ENCODE assay signal across 1 cellular context in the genomic region with DNA sequence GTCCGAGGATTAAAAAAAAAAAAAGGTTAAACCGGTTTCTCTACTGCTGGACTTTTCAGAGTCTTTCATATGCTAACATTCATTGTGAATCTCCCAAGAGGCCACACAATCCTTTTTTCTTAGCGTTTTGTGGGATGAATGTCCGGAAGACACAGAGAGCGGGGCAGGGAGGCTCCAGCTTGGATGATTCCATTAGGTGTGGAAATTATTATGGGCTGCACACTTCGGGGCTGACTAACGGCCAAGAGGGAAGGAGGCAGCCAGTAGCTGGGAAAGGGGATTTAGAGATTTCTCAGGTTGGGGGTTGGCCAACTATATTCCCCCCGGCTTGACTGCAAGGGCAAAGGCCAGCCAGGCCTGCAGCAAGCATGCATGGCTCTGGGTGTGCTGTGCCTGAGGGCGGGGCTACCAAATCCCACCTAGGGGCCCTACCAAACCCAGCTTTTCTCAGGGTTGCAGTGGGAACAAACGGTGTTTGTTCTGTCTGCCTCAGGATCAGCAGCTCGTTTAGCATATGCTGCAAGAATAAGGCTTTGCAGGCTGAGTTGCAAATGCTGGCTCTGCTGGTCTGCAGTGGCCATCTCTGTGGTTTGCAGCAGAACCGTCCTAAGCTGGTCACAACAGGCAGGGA.
TF ChIP-seq lines count a peak whose summit lies in the region.

No MANE protein-coding gene starts in this region.

TF ChIP-seq in H1, 55 proteins besides CTCF, POLR2A, EP300 and RAD21 (continued from another document):
- TF ChIP-seq SRF (IDR thresholded peaks at IDR 0.05; ENCODE audit: low read depth, low read length) (peak; percentile 45), MAX (IDR thresholded peaks at IDR 0.05) (0 out of 2 replicates have a peak, but pooled peaks have one; percentile 25), TAF1 (IDR thresholded peaks at IDR 0.05; ENCODE audit: low read depth, low read length) (0 out of 2 replicates have a peak, but pooled peaks have one; percentile 35), BRCA1 (IDR thresholded peaks at IDR 0.05; ENCODE audit: low read depth, low read length) (no peak), SP4 (IDR thresholded peaks at IDR 0.05; ENCODE audit: low read length) (peak; percentile 52; the same call in 1 of the 2 replicates), HDAC2 (IDR thresholded peaks at IDR 0.05; ENCODE audit: borderline replicate concordance in 1 of 2, low read depth in 2 of 2, low read length in 2 of 2) (peak in 1 of 2 experiments; percentile 32; a peak in 1 of 4 replicates), TAF7 (optimal IDR thresholded peaks at IDR 0.05; ENCODE audit: borderline replicate concordance, low read depth, low read length) (no peak), SIRT6 (IDR thresholded peaks at IDR 0.05; ENCODE audit: low read length) (no peak), HDAC6 (IDR thresholded peaks at IDR 0.05; ENCODE audit: low read depth, low read length) (no peak), RBBP5 (IDR thresholded peaks at IDR 0.05; ENCODE audit: borderline replicate concordance, low read depth, low read length) (peak; percentile 85), EGR1 (IDR thresholded peaks at IDR 0.05; ENCODE audit: borderline replicate concordance, low read depth, low read length) (no peak), CHD2 (IDR thresholded peaks at IDR 0.05; ENCODE audit: low read length) (no peak), SAP30 (IDR thresholded peaks at IDR 0.05; ENCODE audit: insufficient read depth, insufficient replicate concordance, low read length) (no peak), TBP (IDR thresholded peaks at IDR 0.05; ENCODE audit: low read depth, low read length) (no peak), ASH2L (IDR thresholded peaks at IDR 0.05; ENCODE audit: low read length) (peak; percentile 95), JUND (IDR thresholded peaks at IDR 0.05; ENCODE audit: low read length) (no peak), CBX5 (IDR thresholded peaks at IDR 0.05; ENCODE audit: low read depth, low read length) (no peak), PHF8 (conservative IDR thresholded peaks at IDR 0.05; ENCODE audit: low read depth, low read length) (no peak), BACH1 (IDR thresholded peaks at IDR 0.05; ENCODE audit: low read length) (no peak)
